11 cellular contexts compared by ENCODE assay signal in the genomic region with DNA sequence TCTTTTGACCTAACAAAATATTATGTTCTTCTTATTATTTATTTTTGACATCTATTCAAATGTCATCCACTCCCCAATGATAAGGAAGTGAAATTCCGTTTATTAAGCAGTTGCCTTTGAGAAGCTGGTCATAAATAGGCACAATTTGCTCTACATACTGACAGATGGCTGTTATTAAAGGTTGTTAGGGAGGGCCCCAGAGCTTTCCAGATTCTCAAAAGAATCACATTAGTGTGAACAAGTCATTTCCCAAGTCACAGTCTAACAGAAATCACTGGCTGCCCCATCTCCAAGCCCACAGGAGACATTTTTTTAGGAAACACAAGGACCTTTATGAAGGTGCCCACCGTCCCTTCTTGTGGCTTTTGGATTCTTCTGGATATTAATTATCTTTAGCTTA.
"Had no signal": no experiment of that assay in that cellular context is flagged by ENCODE, and none has a peak within 500 bp of the region (broad histone marks: within the 10 kb centered on the region; RNA-seq: fewer than 3 reads in every experiment).

No MANE protein-coding gene starts in this region.

- H3K9ac ChIP-seq: GM23248 had no signal

- H3K27ac ChIP-seq: GM23248 had no signal

- H3K4me2 ChIP-seq: GM23338 had no signal

- H3K4me3 ChIP-seq: GM23248, GM23338, HAP-1 had no signal

- H2AFZ ChIP-seq: GM23248, GM23338 had no signal

- ATAC-seq: GM23338, HCT116 had no signal

- H3K36me3 ChIP-seq: HAP-1 had no signal

- DNase-seq: GM23248, GOT3, H7, H9, HCEC 1CT, HFFc6 had no signal

- FAIRE-seq: H1, H54 had no signal

- H3K9me3 ChIP-seq: HAP-1 had no signal

- H3K4me1 ChIP-seq: HAP-1 had no signal
